20 cellular contexts compared by ENCODE assay signal in genomic region chr7:129263168-129263567, GRCh38. TPM values are rescaled to one million over a fixed set of nuclear protein-coding genes. Genes with fewer than 3 reads are reported as not detected.
DNase-seq lines count a peak whose midpoint lies in the region; ATAC-seq, FAIRE-seq and TF ChIP-seq lines count a peak whose summit lies in the region.
"Had no signal": no experiment of that assay in that cellular context is flagged by ENCODE, and none has a peak within 500 bp of the region (broad histone marks: within the 10 kb centered on the region; RNA-seq: fewer than 3 reads in every experiment).

No MANE protein-coding gene starts in this region.

- in situ Hi-C loops in K562 (cut with MboI): no loop called here

- H3K27ac ChIP-seq in A549: no peak overlapping the region
- H3K27ac ChIP-seq in K562 (ENCODE audit: extremely low read depth, low read depth, low read length): no peak overlapping the region
- H3K27ac ChIP-seq: RWPE1 had no signal

- H3K4me2 ChIP-seq in A549: no peak overlapping the region
- peak overlapping the region; percentile 50 for H3K4me2 ChIP-seq in Loucy (ENCODE audit: low read depth, low read length, poor library complexity, severe bottlenecking)
- no peak overlapping the region for H3K4me2 ChIP-seq in K562 (ENCODE audit: insufficient read depth, low read length)

- intact Hi-C loops in K562 (cut with micrococcal nuclease): no loop called here

- DNase-seq in A549 (ENCODE audit: low read depth in 1 of 2, low spot score in 1 of 2) (no peak), ELR (ENCODE audit: low read depth) (peak; percentile 19), K562 (ENCODE audit: extremely low read depth in 1 of 4, low spot score in 3 of 4) (no peak), D721Med (ENCODE audit: insufficient read length, low spot score) (no peak)
- DNase-seq: ACHN; CD8-positive, alpha-beta memory T cell; H7; HFFc6; NCI-H1105 treated with DMSO at 0.1 percent for 48 hours; NCI-H1694 treated with DMSO at 0.1 percent for 48 hours; NCI-H2107; NCI-H510A; NCI-H748 treated with DMSO at 0.1 percent for 48 hours; SIG-M5; T-helper 1 cell had no signal

- no peak for TF ChIP-seq CTCF in A549 (IDR thresholded peaks at IDR 0.05)
- TF ChIP-seq CTCF in Loucy (conservative IDR thresholded peaks at IDR 0.05; ENCODE audit: low read length): no peak
- no peak for TF ChIP-seq CTCF in K562 (IDR thresholded peaks at IDR 0.05 in 2 of 3, conservative IDR thresholded peaks at IDR 0.05 in 1 of 3; ENCODE audit: insufficient read depth in 2 of 3, low read depth in 1 of 3, low read length in 3 of 3)
- TF ChIP-seq CTCF in D721Med (IDR thresholded peaks at IDR 0.05; ENCODE audit: insufficient read depth, missing control alignments): no peak

- no TSS peak for BruUV-seq in K562 (replicated peaks; lab: Mats Ljungman, UMichigan)

- H3K4me3 ChIP-seq in A549: no peak overlapping the region
- no peak overlapping the region for H3K4me3 ChIP-seq in Loucy (ENCODE audit: low read length, poor library complexity, severe bottlenecking)
- no peak overlapping the region for H3K4me3 ChIP-seq in K562

- POLR2A ChIA-PET in A549 (lab: Yijun Ruan, JAX) (no interaction called here), K562 (lab: Yijun Ruan, JAX) (interaction anchor here (1.0 kb wide), 1 partner anchor 191 kb away, joined by 3 read pairs; no protein-coding TSS in a partner anchor)

- H2AFZ ChIP-seq in Loucy (ENCODE audit: low read length) (no peak overlapping the region), K562 (ENCODE audit: low read depth, low read length) (no peak overlapping the region)

- H3K9ac ChIP-seq in Loucy (ENCODE audit: low read depth, low read length, poor library complexity, severe bottlenecking): no peak overlapping the region
- no peak overlapping the region for H3K9ac ChIP-seq in K562 (ENCODE audit: insufficient read depth in 1 of 2, low read depth in 2 of 2, low read length in 2 of 2)

- TF ChIP-seq RAD21 in A549 (conservative IDR thresholded peaks at IDR 0.05 in 1 of 2, IDR thresholded peaks at IDR 0.05 in 1 of 2) (no peak), K562 (CRISPR knock-in tag; conservative IDR thresholded peaks at IDR 0.05 in 1 of 2, IDR thresholded peaks at IDR 0.05 in 1 of 2) (no peak)

- FAIRE-seq in A549 (lab: Jason Lieb, UNC) (no peak), K562 (lab: Jason Lieb, UNC) (no peak), D721Med (lab: Jason Lieb, UNC) (no peak)

- H3K27me3 ChIP-seq in Loucy (ENCODE audit: insufficient read depth, low read length, poor library complexity, severe bottlenecking) (no peaks in the 10 kb centered on the region), K562 (ENCODE audit: control insufficient read depth in 2 of 2, insufficient read depth in 2 of 2, low read length in 2 of 2) (no peaks in the 10 kb centered on the region; a peak in 1 of 5 replicates)

- ATAC-seq in A549 (no peak), K562 (no peak), HG03439 (IDR thresholded peaks at IDR 0.05; ENCODE audit: unreplicated experiment) (no peak), GM18868 (IDR thresholded peaks at IDR 0.05; ENCODE audit: unreplicated experiment) (no peak)
- ATAC-seq: SK-N-SH treated with all-trans-retinoic acid at 6 μM for 48 hours had no signal

- H3K36me3 ChIP-seq in Loucy (ENCODE audit: insufficient read depth, low read length): no peaks in the 10 kb centered on the region
- no peaks in the 10 kb centered on the region for H3K36me3 ChIP-seq in K562 (ENCODE audit: control insufficient read depth, insufficient read depth, low read length)

- H3K4me1 ChIP-seq in A549 (peaks cover 21% of the 10 kb centered on the region; the same call in 2 of the 3 replicates), Loucy (ENCODE audit: insufficient read depth, low read length, poor library complexity, severe bottlenecking) (peaks cover 22% of the 10 kb centered on the region), K562 (replicated peaks in 1 of 2; ENCODE audit: control insufficient read depth in 2 of 2, insufficient read depth in 2 of 2, low read length in 2 of 2) (no peaks in the 10 kb centered on the region; a peak in 1 of 5 replicates)

- H3F3A ChIP-seq in Loucy (ENCODE audit: low read depth): no peaks in the 10 kb centered on the region

- TF ChIP-seq EP300 in A549 (IDR thresholded peaks at IDR 0.05): no peak
- no peak for TF ChIP-seq EP300 in K562 (IDR thresholded peaks at IDR 0.05; ENCODE audit: low read length)

- TF ChIP-seq POLR2A in A549 (IDR thresholded peaks at IDR 0.05; ENCODE audit: low read length) (no peak), K562 (conservative IDR thresholded peaks at IDR 0.05) (no peak)

- no peaks in the 10 kb centered on the region for H3K9me3 ChIP-seq in A549
- H3K9me3 ChIP-seq in Loucy (ENCODE audit: insufficient read depth, low read depth, low read length): no peaks in the 10 kb centered on the region
- H3K9me3 ChIP-seq in K562 (replicated peaks; ENCODE audit: control insufficient read depth, insufficient read depth, low read depth, low read length): no peaks in the 10 kb centered on the region

- H3K79me2 ChIP-seq in Loucy (ENCODE audit: insufficient read depth, low read length) (no peaks in the 10 kb centered on the region), K562 (ENCODE audit: control insufficient read depth, insufficient read depth, low read length) (no peaks in the 10 kb centered on the region)

- H3K9me2 ChIP-seq in Loucy (replicated peaks; ENCODE audit: low read depth, low read length): no peaks in the 10 kb centered on the region

- CTCF ChIA-PET in A549 (lab: Yijun Ruan, JAX) (interaction anchor here (1.0 to 1.9 kb wide), 6 partner anchors 8 to 113 kb away, joined by 3 to 9 read pairs (median 4); no protein-coding TSS in a partner anchor), K562 (lab: Yijun Ruan, JAX; ENCODE audit: low intra/inter-chr PET ratio) (no interaction called here)

- WGBS in A549 (ENCODE audit: missing lambda C conversion rate): 92% methylated on average over 2 of the region's 2 CpGs
- 11% methylated on average over 2 of the region's 2 CpGs for WGBS in K562 (ENCODE audit: insufficient coverage, low coverage, missing lambda C conversion rate)

- no peaks in the 10 kb centered on the region for H4K20me1 ChIP-seq in Loucy (ENCODE audit: insufficient read depth, low read length, poor library complexity, severe bottlenecking)
- no peaks in the 10 kb centered on the region for H4K20me1 ChIP-seq in K562 (replicated peaks; ENCODE audit: control insufficient read depth, insufficient read depth, low read length)

- H3K9me1 ChIP-seq in K562 (ENCODE audit: control insufficient read depth, insufficient read depth, low read length): no peaks in the 10 kb centered on the region

TF ChIP-seq in A549, 52 proteins besides CTCF, POLR2A, EP300 and RAD21 (continues in another document):
- peak; percentile 20; the same call in 1 of the 2 replicates for TF ChIP-seq USF2 (IDR thresholded peaks at IDR 0.05)

TF ChIP-seq in K562, 482 proteins besides CTCF, POLR2A, EP300 and RAD21 (continues in another document):
- no peak for TF ChIP-seq JUNB (CRISPR knock-in tag; conservative IDR thresholded peaks at IDR 0.05)
- 0 out of 2 replicates have a peak, but pooled peaks have one; percentile 18 for TF ChIP-seq GATAD2B (IDR thresholded peaks at IDR 0.05; ENCODE audit: borderline replicate concordance)
- TF ChIP-seq HOMEZ (CRISPR knock-in tag; IDR thresholded peaks at IDR 0.05): no peak
- no peak for TF ChIP-seq MTA3 (IDR thresholded peaks at IDR 0.05; ENCODE audit: borderline replicate concordance)
- peak; percentile 67 for TF ChIP-seq USF2 (CRISPR knock-in tag; IDR thresholded peaks at IDR 0.05)
- TF ChIP-seq ZNF239 (CRISPR knock-in tag; IDR thresholded peaks at IDR 0.05): no peak

RNA-seq across cellular contexts. Expression of gene AHCYL2, which starts 38.3 kb away (rescaled TPM):
- polyA plus RNA-seq in A549 (2011; rRNA removed) (25.7 and 25.9 TPM in 2 replicates), A549 (2017; fragmentation: RNase III; extraction: RNeasy Plus Mini Kit Qiagen cat#74134 plus additional on column Dnase treatment) (9.1 to 10.8 TPM (median 9.9 TPM) in 3 replicates), K562 (2011; rRNA removed) (10.5 and 10.8 TPM in 2 replicates), K562 (2014; fragmentation: Illumina TruSeq; extraction: Trizol) (4.8 and 6.2 TPM in 2 replicates), K562 (2014; fragmentation: Nextera tagmentation; extraction: Ambion mirVana) (1 to 10 TPM in 1 of 2 experiments, under 1 TPM in 1; 0.93 to 2.0 TPM), K562 (2014; rRNA removed) (4.3 and 5.6 TPM in 2 replicates)
- polyA plus RNA-seq in A549 (2012; cell fraction: cytosol; rRNA removed): 5.3 and 5.6 TPM in 2 replicates
- polyA plus RNA-seq in A549 (2012; cell fraction: nucleus; rRNA removed): 6.9 and 9.9 TPM in 2 replicates
- polyA minus RNA-seq in A549 (2011; rRNA and poly(A)+ RNA removed): 20.0 and 28.2 TPM in 2 replicates
- total RNA-seq in K562 (2011; cell fraction: chromatin; rRNA removed; ENCODE audit: low replicate concordance): 11.5 and 16.6 TPM in 2 replicates
- total RNA-seq in K562 (2011; cell fraction: nucleolus; rRNA removed): 3.7 and 4.3 TPM in 2 replicates
- 7.0 and 11.6 TPM in 2 replicates for total RNA-seq in K562 (2011; cell fraction: nucleoplasm; rRNA removed)
- total RNA-seq in K562 (2014; rRNA removed) (3.1 and 3.7 TPM in 2 replicates), K562 (2014; rRNA removed; fragmentation: Illumina TruSeq; extraction: Trizol) (5.2 TPM in 2 replicates), K562 (2015; rRNA removed; fragmentation: Illumina TruSeq; extraction: Trizol) (5.5 and 6.8 TPM in 2 replicates), K562 (2021) (5.2 and 5.5 TPM in 2 replicates)
- 4.5 and 8.6 TPM in 2 replicates for polyA plus RNA-seq in K562 (2011; cell fraction: cytosol; rRNA removed)
- 10.3 and 13.9 TPM in 2 replicates for polyA plus RNA-seq in K562 (2011; cell fraction: nucleus; rRNA removed)
- polyA plus RNA-seq in K562 (2012): 4.9 and 7.6 TPM in 2 replicates
- polyA minus RNA-seq in K562 (2011; rRNA and poly(A)+ RNA removed): 17.9 and 25.5 TPM in 2 replicates
- polyA minus RNA-seq in K562 (2011; cell fraction: cytosol; rRNA and poly(A)+ RNA removed): 5.7 and 7.6 TPM in 2 replicates
- 3.4 and 8.2 TPM in 2 replicates for polyA minus RNA-seq in K562 (2011; cell fraction: nucleus; rRNA and poly(A)+ RNA removed)

Comparison
In these comparisons a context has a peak if more than half of its experiments do, and no peak if none do; other contexts are left out.
1. Of the 35 proteins assayed by ChIP-seq in both K562 and A549: peak only in K562: none; only in A549: none; in both: USF2; in neither: 34.